Comparison of ENCODE assay signal across 8 cellular contexts in the genomic region with DNA sequence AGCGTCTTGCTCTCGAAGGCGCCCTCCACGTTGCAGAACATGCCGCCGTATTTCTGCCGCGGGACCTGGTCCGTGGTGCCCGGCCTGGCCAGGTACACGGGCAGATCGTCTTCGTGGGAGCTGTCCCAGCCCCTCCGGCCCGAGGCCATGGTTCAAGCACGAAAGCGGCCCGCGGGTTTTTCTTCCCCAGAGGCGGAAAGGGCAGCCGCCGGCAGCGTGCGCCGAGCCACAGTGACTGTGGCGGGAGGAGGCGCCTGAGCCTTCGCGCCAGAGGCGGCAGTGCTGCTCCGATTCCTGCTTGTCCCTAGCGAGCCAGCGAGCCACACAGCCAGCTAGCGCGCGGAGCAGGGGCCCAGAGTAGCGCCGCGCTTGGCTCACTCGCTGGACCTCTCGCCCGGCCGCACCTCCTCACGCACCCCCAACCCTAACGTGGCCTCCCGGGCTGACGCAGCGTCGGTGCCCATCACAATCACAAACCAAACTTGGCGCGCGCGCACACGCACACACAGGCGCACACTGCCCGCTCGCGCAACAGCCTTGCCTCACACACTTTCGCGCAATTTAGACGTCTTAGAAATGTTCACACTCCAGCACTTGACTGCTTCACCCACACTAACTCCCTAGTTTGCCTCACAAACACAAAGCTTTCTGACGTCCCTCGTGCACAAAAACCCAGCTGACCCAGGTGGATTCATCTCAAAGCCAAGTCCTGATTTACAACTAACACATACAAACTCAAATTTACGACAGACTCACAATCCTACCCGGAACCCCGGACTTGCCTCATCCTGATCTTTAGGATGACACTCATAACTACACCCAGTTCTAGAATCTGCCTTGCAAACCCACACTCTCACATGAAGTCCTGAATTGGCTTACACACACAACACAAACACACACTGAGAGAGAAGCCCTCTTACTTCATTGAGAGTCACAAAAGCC. TPM values are rescaled to one million over a fixed set of nuclear protein-coding genes. Genes with fewer than 3 reads are reported as not detected.
DNase-seq lines count a peak whose midpoint lies in the region; ATAC-seq and TF ChIP-seq lines count a peak whose summit lies in the region.

A gene (minus strand): TSS at position 359 of the 942 bp plus-strand sequence. CDS start 210 bp downstream, at position 149.

- no peaks in the 10 kb centered on the region for H3K27me3 ChIP-seq in BJ (ENCODE audit: control insufficient read depth, insufficient read depth, low read length)
- no peaks in the 10 kb centered on the region for H3K27me3 ChIP-seq in endocrine pancreas (ENCODE audit: control insufficient read depth, insufficient read depth, low read length)
- H3K27me3 ChIP-seq in subcutaneous abdominal adipose tissue (ENCODE audit: control insufficient read depth in 5 of 5, insufficient read depth in 4 of 5, low read length in 5 of 5) = peaks cover 4 to 34% (median 28%) of the 10 kb centered on the region in 5 donors

- peak within 1 kb of the TSS; percentile 48 for H3K9ac ChIP-seq in endocrine pancreas (ENCODE audit: control insufficient read depth, insufficient read depth, low read length)
- H3K9ac ChIP-seq in subcutaneous abdominal adipose tissue (ENCODE audit: low read length in 5 of 5) = peak within 1 kb of the TSS in 3 of 5 donors; percentile 57 to 76 (median 75)

- H3K36me3 ChIP-seq in BJ (ENCODE audit: control insufficient read depth, insufficient read depth, low read length) = no peaks in the 10 kb centered on the region
- no peaks in the 10 kb centered on the region for H3K36me3 ChIP-seq in endocrine pancreas (ENCODE audit: control insufficient read depth, insufficient read depth, low read length)
- no peaks in the 10 kb centered on the region for H3K36me3 ChIP-seq in subcutaneous abdominal adipose tissue (ENCODE audit: control insufficient read depth in 5 of 5, insufficient read depth in 5 of 5, low read length in 5 of 5)

- H3K4me1 ChIP-seq in endocrine pancreas (ENCODE audit: control insufficient read depth, insufficient read depth, low read length) (no peaks in the 10 kb centered on the region), subcutaneous abdominal adipose tissue (ENCODE audit: control insufficient read depth in 5 of 5, insufficient read depth in 5 of 5, low read length in 5 of 5) (peaks cover 4 to 32% (median 15%) of the 10 kb centered on the region in 5 donors)

- H3K9me3 ChIP-seq in endocrine pancreas (ENCODE audit: control insufficient read depth, low read length) (no peaks in the 10 kb centered on the region), subcutaneous abdominal adipose tissue (ENCODE audit: control insufficient read depth in 5 of 5, low read length in 5 of 5) (peaks cover 0 to 4% (median 3%) of the 10 kb centered on the region in 5 donors)

- no peak for ATAC-seq in HG03571 (IDR thresholded peaks at IDR 0.05; ENCODE audit: unreplicated experiment)

- intact Hi-C loops in lower leg skin (cut with DNase I; ENCODE audit: low total_unique reads) = no loop called here

- no peak for TF ChIP-seq POLR2A in lower leg skin (IDR thresholded peaks at IDR 0.05)

- H3K4me3 ChIP-seq in BJ (ENCODE audit: low read depth, low read length) (peak within 1 kb of the TSS; percentile 67), endocrine pancreas (ENCODE audit: control insufficient read depth, insufficient read depth, low read length) (peak within 1 kb of the TSS; percentile 54), lower leg skin (ENCODE audit: low read depth, poor library complexity, severe bottlenecking) (peak within 1 kb of the TSS; percentile 44), subcutaneous abdominal adipose tissue (ENCODE audit: low read depth in 1 of 5, low read length in 5 of 5) (peak within 1 kb of the TSS; percentile 59 to 90 (median 76))

- WGBS in lower leg skin, 2 donors = 3% methylated on average over 27 of the region's 66 CpGs

- CTCF ChIA-PET in BJ (lab: Yijun Ruan, JAX) = interaction anchor here (0.7 to 2.0 kb wide), 8 partner anchors 21 to 113 kb away, joined by 3 to 8 read pairs (median 4); no protein-coding TSS in a partner anchor

- TF ChIP-seq CTCF in BJ (IDR thresholded peaks at IDR 0.05; ENCODE audit: insufficient read depth, low read depth, low read length) (peak; percentile 54), lower leg skin (IDR thresholded peaks at IDR 0.05) (no peak)

- no peak for DNase-seq in BJ (ENCODE audit: low read depth)
- peak; percentile 90 for DNase-seq in HCEC 1CT
- DNase-seq in RPMI8226 = peak; percentile 22
- peak; percentile 51 to 95 for DNase-seq in lower leg skin (ENCODE audit: low spot score in 2 of 2)
- no peak for DNase-seq in GM19238 (ENCODE audit: insufficient read length, low spot score)

- peak within 1 kb of the TSS; percentile 56 for H3K27ac ChIP-seq in subcutaneous abdominal adipose tissue (ENCODE audit: low read depth, low read length)

- POLR2A ChIA-PET in BJ (lab: Charles Lee) = no interaction called here

RNA-seq across cellular contexts. Expression of the gene that starts here (rescaled TPM):
- polyA plus RNA-seq in BJ (2011; rRNA removed) = 48.3 and 49.6 TPM in 2 replicates
- 33.4 and 42.2 TPM in 2 replicates for polyA minus RNA-seq in BJ (2011; rRNA and poly(A)+ RNA removed)
- 10 to 100 TPM in 2 of 4 donors, 1 to 10 TPM in 2; 7.1 to 32.2 (median 11.0) TPM for total RNA-seq in lower leg skin

Comparison
In these comparisons a context has a peak if more than half of its experiments do, and no peak if none do; other contexts are left out.
1. DNase-seq: peak in HCEC 1CT (single experiment), RPMI8226 (single experiment) and lower leg skin (2 of 2); none in BJ (single experiment) and GM19238 (single experiment).
2. Peak in every context shown above with its lines, with median percentiles within 50 percentile points of each other: H3K4me3 ChIP-seq.